ENCODE assay signal across 6 cellular contexts in the genomic region with DNA sequence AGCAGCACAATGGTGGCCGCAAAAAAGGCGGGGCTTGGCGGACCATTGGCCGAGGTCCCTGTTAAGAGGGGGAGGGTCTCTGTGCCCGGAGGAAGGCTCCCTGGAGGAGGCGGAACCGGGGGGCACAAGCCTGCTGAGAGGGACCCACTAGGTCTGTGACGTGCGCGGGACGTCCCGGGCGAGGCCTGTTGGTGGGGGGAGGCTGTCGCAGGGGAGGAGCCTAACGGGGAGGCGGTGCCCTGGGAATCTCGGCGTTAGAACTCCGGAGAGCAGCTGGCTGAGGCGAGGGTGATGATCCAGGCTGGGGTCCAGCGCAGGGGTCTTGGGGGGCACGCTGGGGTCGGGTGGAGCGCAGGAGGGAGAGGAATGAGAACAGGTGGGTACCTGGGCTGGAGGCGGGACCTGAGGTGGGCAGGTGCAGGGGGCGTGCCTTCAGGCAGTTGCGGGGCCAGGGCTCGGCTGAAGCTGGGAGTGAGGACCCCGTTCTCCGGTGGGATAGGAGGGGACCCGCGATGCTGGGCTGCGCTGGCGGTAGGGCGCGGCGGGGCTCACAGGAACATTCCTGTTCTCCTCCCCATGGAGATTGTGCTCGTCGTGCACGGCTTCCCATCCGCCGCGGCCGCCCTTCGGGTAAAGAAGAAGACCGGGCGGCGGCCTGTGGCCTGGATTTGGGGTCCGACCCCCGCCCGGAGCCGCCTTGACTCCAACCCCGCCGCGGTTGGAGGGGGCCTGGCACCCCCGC. TPM values are rescaled to one million over a fixed set of nuclear protein-coding genes. Genes with fewer than 3 reads are reported as not detected.
A peak's percentile ranks its signal among the peaks of the same experiment; 100 is the strongest.
DNase-seq lines count a peak whose midpoint lies in the region; ATAC-seq and TF ChIP-seq lines count a peak whose summit lies in the region.
"Not testable (repeated sequence)": the region's sequence is repeated elsewhere in the genome, so short reads cannot be mapped to it uniquely, and the experiment has no call there.

No MANE protein-coding gene starts in this region.

- TF ChIP-seq CTCF in GM12864 (IDR thresholded peaks at IDR 0.05; ENCODE audit: low read depth, low read length, missing control alignments); mammary epithelial cell (conservative IDR thresholded peaks at IDR 0.05 in 1 of 2, IDR thresholded peaks at IDR 0.05 in 1 of 2; ENCODE audit: extremely low read depth in 1 of 2, insufficient read depth in 1 of 2, low read depth in 1 of 2, low read length in 2 of 2); neural progenitor cell (IDR thresholded peaks at IDR 0.05); thoracic aorta (IDR thresholded peaks at IDR 0.05): not testable (repeated sequence)

- H3K9me3 ChIP-seq in mammary epithelial cell (replicated peaks; ENCODE audit: insufficient read depth, low read length); neural progenitor cell (ENCODE audit: low read depth); thoracic aorta: not testable (repeated sequence)

- not testable (repeated sequence) for H3K4me3 Mint-ChIP-seq in activated CD4-positive, alpha-beta T cell treated with anti-CD3 and anti-CD28 coated beads, Interleukin-2, amount 10 ng/mL, durations not matched to agents 24 days and 14 days; neural progenitor cell

- in situ Hi-C loops in mammary epithelial cell (cut with MboI; ENCODE audit: low sequenced_read_pairs in 2 of 2): not testable (repeated sequence)

- H3K79me2 ChIP-seq in mammary epithelial cell (ENCODE audit: insufficient read depth, low read length); neural progenitor cell (ENCODE audit: low read depth): not testable (repeated sequence)

- H3K4me1 ChIP-seq in mammary epithelial cell (ENCODE audit: insufficient read depth, low read length); neural progenitor cell; thoracic aorta (ENCODE audit: control insufficient read depth in 1 of 2, low read depth in 2 of 2): not testable (repeated sequence)

- H4K20me1 ChIP-seq in mammary epithelial cell (ENCODE audit: insufficient read depth, low read length); neural progenitor cell (ENCODE audit: low read depth): not testable (repeated sequence)

- H3K27me3 ChIP-seq in mammary epithelial cell (ENCODE audit: insufficient read depth, low read length); neural progenitor cell; thoracic aorta (replicated peaks; ENCODE audit: insufficient read depth): not testable (repeated sequence)

- CTCF ChIA-PET in mammary epithelial cell (lab: Charles Lee; ENCODE audit: low non-redundant PET): not testable (repeated sequence)

- intact Hi-C loops in activated CD4-positive, alpha-beta T cell treated with anti-CD3 and anti-CD28 coated beads, Interleukin-2, amount 10 ng/mL, durations not matched to agents 24 days and 14 days (cut with micrococcal nuclease); mammary epithelial cell (cut with micrococcal nuclease); left ventricle myocardium superior (cut with micrococcal nuclease): not testable (repeated sequence)

- H3K9me3 Mint-ChIP-seq in activated CD4-positive, alpha-beta T cell treated with anti-CD3 and anti-CD28 coated beads, Interleukin-2, amount 10 ng/mL, durations not matched to agents 24 days and 14 days; neural progenitor cell: not testable (repeated sequence)

- not testable (repeated sequence) for H2AFZ ChIP-seq in mammary epithelial cell (ENCODE audit: low read depth, low read length); neural progenitor cell (replicated peaks)

- BruUV-seq in mammary epithelial cell (replicated peaks; lab: Mats Ljungman, UMichigan): not testable (repeated sequence)

- dilution Hi-C loops in mammary epithelial cell (cut with HindIII; ENCODE audit: low sequenced_read_pairs): not testable (repeated sequence)

- not testable (repeated sequence) for H3K36me3 ChIP-seq in mammary epithelial cell (ENCODE audit: insufficient read depth, low read length); neural progenitor cell; thoracic aorta

- not testable (repeated sequence) for DNase-seq in GM12864 (ENCODE audit: low read depth); mammary epithelial cell; neural progenitor cell (ENCODE audit: low spot score); thoracic aorta (ENCODE audit: low spot score)
- peak; percentile 60 for DNase-seq in activated CD4-positive, alpha-beta T cell treated with anti-CD3 and anti-CD28 coated beads, Interleukin-2, amount 10 ng/mL, durations not matched to agents 24 days and 14 days
- peak; percentile 31 for DNase-seq in left ventricle myocardium superior

- H3K36me3 Mint-ChIP-seq in activated CD4-positive, alpha-beta T cell treated with anti-CD3 and anti-CD28 coated beads, Interleukin-2, amount 10 ng/mL, durations not matched to agents 24 days and 14 days (ENCODE audit: low read depth); neural progenitor cell: not testable (repeated sequence)

- peak overlapping the region; percentile 63 for H3K4me2 ChIP-seq in mammary epithelial cell (ENCODE audit: insufficient read depth, low read depth, low read length)
- peak overlapping the region; percentile 76 for H3K4me2 ChIP-seq in neural progenitor cell

- not testable (repeated sequence) for H3F3A ChIP-seq in neural progenitor cell (ENCODE audit: low read depth)

- peak; percentile 73 for ATAC-seq in left ventricle myocardium superior
- not testable (repeated sequence) for ATAC-seq in thoracic aorta (ENCODE audit: insufficient number of reproducible peaks, low FRiP score, low read depth)

- not testable (repeated sequence) for H3K27me3 Mint-ChIP-seq in activated CD4-positive, alpha-beta T cell treated with anti-CD3 and anti-CD28 coated beads, Interleukin-2, amount 10 ng/mL, durations not matched to agents 24 days and 14 days; neural progenitor cell (ENCODE audit: insufficient read depth, low read depth)

- not testable (repeated sequence) for H3K4me1 Mint-ChIP-seq in activated CD4-positive, alpha-beta T cell treated with anti-CD3 and anti-CD28 coated beads, Interleukin-2, amount 10 ng/mL, durations not matched to agents 24 days and 14 days; neural progenitor cell

- not testable (repeated sequence) for H3K27ac Mint-ChIP-seq in activated CD4-positive, alpha-beta T cell treated with anti-CD3 and anti-CD28 coated beads, Interleukin-2, amount 10 ng/mL, durations not matched to agents 24 days and 14 days; neural progenitor cell

- not testable (repeated sequence) for H3K27ac ChIP-seq in mammary epithelial cell (ENCODE audit: insufficient read depth, low read depth, low read length); neural progenitor cell; thoracic aorta

- H3K4me3 ChIP-seq in GM12864 (ENCODE audit: low read depth, low read length) (peak overlapping the region; percentile 43), mammary epithelial cell (replicated peaks in 1 of 3; ENCODE audit: insufficient read depth in 1 of 3, low read depth in 2 of 3, low read length in 3 of 3) (peak overlapping the region in 1 of 3 experiments; percentile 34), neural progenitor cell (peak overlapping the region; percentile 47), thoracic aorta (peak overlapping the region; percentile 69)

- WGBS in mammary epithelial cell (ENCODE audit: low coverage, missing lambda C conversion rate): no CpG with 5 or more reads among the region's 56 CpGs

- not testable (repeated sequence) for H3K9ac ChIP-seq in mammary epithelial cell (ENCODE audit: insufficient read depth, low read length); neural progenitor cell

RNA-seq across cellular contexts. Expression of a gene that starts 6.7 kb away (rescaled TPM):
- 15.6 and 24.5 TPM in 2 replicates for total RNA-seq in activated CD4-positive, alpha-beta T cell treated with anti-CD3 and anti-CD28 coated beads, Interleukin-2, amount 10 ng/mL, durations not matched to agents 24 days and 14 days
- 10 to 100 TPM in 1 of 2 donors, 1 to 10 TPM in 1; 3.2 to 19.4 TPM for total RNA-seq in mammary epithelial cell
- 4.6 TPM for polyA plus RNA-seq in mammary epithelial cell
- 5.6 TPM for polyA minus RNA-seq in mammary epithelial cell
- 12.5 TPM for total RNA-seq in left ventricle myocardium superior
- 6.2 and 8.5 TPM in 2 replicates for total RNA-seq in neural progenitor cell (ENCODE audit: low replicate concordance)
- 10 to 100 TPM; 11.1 to 15.6 TPM for total RNA-seq in thoracic aorta

RNA-seq across cellular contexts. Expression of a gene that starts 12.0 kb away (rescaled TPM):
- 73.0 and 80.7 TPM in 2 replicates for total RNA-seq in activated CD4-positive, alpha-beta T cell treated with anti-CD3 and anti-CD28 coated beads, Interleukin-2, amount 10 ng/mL, durations not matched to agents 24 days and 14 days
- total RNA-seq in mammary epithelial cell: 10 to 100 TPM; 18.3 to 20.7 TPM
- polyA plus RNA-seq in mammary epithelial cell: 10.3 TPM
- polyA minus RNA-seq in mammary epithelial cell: 38.9 TPM
- total RNA-seq in left ventricle myocardium superior: 16.5 TPM
- total RNA-seq in neural progenitor cell (ENCODE audit: low replicate concordance): 10.4 and 31.7 TPM in 2 replicates
- 10 to 100 TPM; 20.1 to 43.6 TPM for total RNA-seq in thoracic aorta

RNA-seq across cellular contexts. Expression of a gene that starts 12.2 kb away (rescaled TPM):
- 280 and 300 TPM in 2 replicates for total RNA-seq in activated CD4-positive, alpha-beta T cell treated with anti-CD3 and anti-CD28 coated beads, Interleukin-2, amount 10 ng/mL, durations not matched to agents 24 days and 14 days
- 100 to 1,000 TPM in 1 of 2 donors, 10 to 100 TPM in 1; 65.0 to 141 TPM for total RNA-seq in mammary epithelial cell
- polyA plus RNA-seq in mammary epithelial cell: 174 TPM
- polyA minus RNA-seq in mammary epithelial cell: 79.6 TPM
- 49.5 TPM for total RNA-seq in left ventricle myocardium superior
- total RNA-seq in neural progenitor cell (ENCODE audit: low replicate concordance): 90.4 and 133 TPM in 2 replicates
- total RNA-seq in thoracic aorta: 100 to 1,000 TPM in 1 of 2 donors, 10 to 100 TPM in 1; 83.4 to 224 TPM

RNA-seq across cellular contexts. Expression of a gene that starts 22.3 kb away (rescaled TPM):
- total RNA-seq in activated CD4-positive, alpha-beta T cell treated with anti-CD3 and anti-CD28 coated beads, Interleukin-2, amount 10 ng/mL, durations not matched to agents 24 days and 14 days: 748 and 758 TPM in 2 replicates
- total RNA-seq in mammary epithelial cell (10 to 100 TPM; 10.2 to 27.1 TPM), left ventricle myocardium superior (10.3 TPM), neural progenitor cell (ENCODE audit: low replicate concordance) (9.4 and 10.6 TPM in 2 replicates), thoracic aorta (10 to 100 TPM; 78.1 to 87.8 TPM)
- polyA plus RNA-seq in mammary epithelial cell: 42.9 TPM
- polyA minus RNA-seq in mammary epithelial cell: 10.1 TPM

RNA-seq across cellular contexts. Expression of a gene that starts 42.6 kb away (rescaled TPM):
- 14.5 and 21.1 TPM in 2 replicates for total RNA-seq in activated CD4-positive, alpha-beta T cell treated with anti-CD3 and anti-CD28 coated beads, Interleukin-2, amount 10 ng/mL, durations not matched to agents 24 days and 14 days
- total RNA-seq in mammary epithelial cell: 10 to 100 TPM in 1 of 2 donors, 1 to 10 TPM in 1; 3.2 to 27.0 TPM
- 1.1 TPM for polyA plus RNA-seq in mammary epithelial cell
- 9.1 TPM for polyA minus RNA-seq in mammary epithelial cell
- 3.5 TPM for total RNA-seq in left ventricle myocardium superior
- 1.9 and 4.0 TPM in 2 replicates for total RNA-seq in neural progenitor cell (ENCODE audit: low replicate concordance)
- 10 to 100 TPM in 1 of 2 donors, 1 to 10 TPM in 1; 6.5 to 14.0 TPM for total RNA-seq in thoracic aorta
